ENCODE assay signal across 7 cellular contexts in genomic region chr11:76380161-76380976, GRCh38. TPM values are rescaled to one million over a fixed set of nuclear protein-coding genes. Genes with fewer than 3 reads are reported as not detected.
DNase-seq lines count a peak whose midpoint lies in the region; ATAC-seq and TF ChIP-seq lines count a peak whose summit lies in the region.

No MANE protein-coding gene starts in this region.

- WGBS in right cardiac atrium = under 1% methylated on average over 82 of the region's 84 CpGs

- H3K9me3 ChIP-seq in right cardiac atrium (ENCODE audit: control insufficient read depth, low read length) = no peaks in the 10 kb centered on the region
- no peaks in the 10 kb centered on the region for H3K9me3 ChIP-seq in gastrocnemius medialis

- TF ChIP-seq CTCF in RWPE1 (conservative IDR thresholded peaks at IDR 0.05; ENCODE audit: low read depth) (no peak), gastrocnemius medialis (IDR thresholded peaks at IDR 0.05 in 4 of 5, conservative IDR thresholded peaks at IDR 0.05 in 1 of 5) (no peak)

- H3K27ac ChIP-seq in RWPE1 (peak overlapping the region; percentile 85), right cardiac atrium (ENCODE audit: low read length) (peak overlapping the region; percentile 14), gastrocnemius medialis (peak overlapping the region; percentile 72 to 90 (median 83))

- no peak for TF ChIP-seq POLR2A in gastrocnemius medialis (IDR thresholded peaks at IDR 0.05)

- peak; percentile 4 for ATAC-seq in GM18519 (IDR thresholded peaks at IDR 0.05; ENCODE audit: low FRiP score, unreplicated experiment)
- peak; percentile 23 for ATAC-seq in HG02981 (IDR thresholded peaks at IDR 0.05; ENCODE audit: unreplicated experiment)
- peak in 1 of 2 donors; percentile 14 for ATAC-seq in right cardiac atrium
- peak; percentile 2 to 5 for ATAC-seq in gastrocnemius medialis

- CTCF ChIA-PET in RWPE1 (lab: Yijun Ruan, JAX) = no interaction called here

- no peaks in the 10 kb centered on the region for H3K27me3 Mint-ChIP-seq in activated naive CD8-positive, alpha-beta T cell

- no peaks in the 10 kb centered on the region for H3K36me3 ChIP-seq in gastrocnemius medialis

- H3K36me3 Mint-ChIP-seq in activated naive CD8-positive, alpha-beta T cell = peaks cover 4% of the 10 kb centered on the region

- H3K4me1 ChIP-seq in right cardiac atrium (ENCODE audit: control insufficient read depth, insufficient read depth, low read length) = peaks cover 7% of the 10 kb centered on the region
- peaks cover 41 to 43% of the 10 kb centered on the region in 2 donors for H3K4me1 ChIP-seq in gastrocnemius medialis

- peak overlapping the region; percentile 97 for H3K4me3 Mint-ChIP-seq in activated naive CD8-positive, alpha-beta T cell

- H3K4me3 ChIP-seq in right cardiac atrium (ENCODE audit: low read length) (peak overlapping the region; percentile 92), gastrocnemius medialis (peak overlapping the region; percentile 64 to 92 (median 75))

- no peaks in the 10 kb centered on the region for H3K27me3 ChIP-seq in right cardiac atrium (ENCODE audit: control insufficient read depth, insufficient read depth)
- no peaks in the 10 kb centered on the region for H3K27me3 ChIP-seq in gastrocnemius medialis

- intact Hi-C loops in right cardiac atrium (cut with DNase I) = loop anchor here in 1 of 4 donors (10.0 kb wide), 1 partner anchor 54 kb away; no protein-coding TSS in a partner anchor
- intact Hi-C loops in gastrocnemius medialis (cut with DNase I; ENCODE audit: low total_unique reads) = no loop called here

- H3K4me1 Mint-ChIP-seq in activated naive CD8-positive, alpha-beta T cell (ENCODE audit: low read depth) = peaks cover 73% of the 10 kb centered on the region

- POLR2A ChIA-PET in RWPE1 (lab: Yijun Ruan, JAX; ENCODE audit: low non-redundant PET) = no interaction called here

- in situ Hi-C loops in gastrocnemius medialis (cut with MboI; ENCODE audit: low sequenced_read_pairs in 4 of 4) = loop anchor here in 1 of 4 donors (5.0 kb wide), 1 partner anchor 62 kb away; no protein-coding TSS in a partner anchor

- no peaks in the 10 kb centered on the region for H3K9me3 Mint-ChIP-seq in activated naive CD8-positive, alpha-beta T cell (ENCODE audit: low read depth)

- DNase-seq in RWPE1 (ENCODE audit: low spot score) (peak; percentile 21), right cardiac atrium (peak in 2 of 3 donors; percentile 46 to 77), gastrocnemius medialis (peak in 1 of 2 donors; percentile 19), NCI-H510A (lab: John Stamatoyannopoulos, UW) (no peak)

- H3K27ac Mint-ChIP-seq in activated naive CD8-positive, alpha-beta T cell = peak overlapping the region; percentile 90

RNA-seq across cellular contexts. Expression of gene THAP12, which starts 0.6 kb away (rescaled TPM):
- total RNA-seq in right cardiac atrium (10 to 100 TPM; 18.0 to 23.6 (median 19.7) TPM), gastrocnemius medialis (10 to 100 TPM; 24.5 to 35.3 (median 30.2) TPM)
- 10.5 TPM for polyA plus RNA-seq in right cardiac atrium

RNA-seq across cellular contexts. Expression of gene GVQW3, which starts 0.8 kb away (rescaled TPM):
- total RNA-seq in right cardiac atrium (1 to 10 TPM in 3 of 4 donors, under 1 TPM in 1; 0.92 to 3.5 (median 2.1) TPM), gastrocnemius medialis (under 1 TPM; 0.07 to 0.70 (median 0.33) TPM)
- 0.77 TPM for polyA plus RNA-seq in right cardiac atrium

Comparison
In these comparisons a context has a peak if more than half of its experiments do, and no peak if none do; other contexts are left out.
1. H3K27ac ChIP-seq: peak in every context shown above with its lines; median percentile 85 in RWPE1; 83 in gastrocnemius medialis; 14 in right cardiac atrium.